9 cellular contexts compared by ENCODE assay signal in the genomic region with DNA sequence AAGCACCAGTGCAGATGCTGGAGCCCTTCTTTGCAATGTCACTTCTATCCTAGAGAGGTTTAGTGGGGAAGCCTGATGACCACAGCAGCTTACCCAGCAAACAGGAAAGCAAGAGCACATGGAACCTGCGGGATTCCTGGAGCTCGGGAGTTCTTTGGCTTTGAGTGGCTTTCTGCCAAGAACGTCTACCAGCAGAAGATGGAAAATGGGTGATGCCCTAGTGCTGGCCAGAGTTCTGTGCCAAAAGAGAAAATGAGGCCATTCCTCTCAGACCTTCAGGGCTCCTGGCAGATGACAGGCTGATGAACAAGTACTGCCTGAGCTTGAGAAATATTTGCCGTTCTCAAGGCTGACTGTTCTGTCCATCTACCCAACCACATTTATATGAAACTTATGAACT.
"Had no signal": no experiment of that assay in that cellular context is flagged by ENCODE, and none has a peak within 500 bp of the region (broad histone marks: within the 10 kb centered on the region; RNA-seq: fewer than 3 reads in every experiment).

No MANE protein-coding gene starts in this region.

- H3K4me3 ChIP-seq: GM23248, HAP-1 had no signal

- H3K4me1 ChIP-seq: HAP-1 had no signal

- DNase-seq: GM23248, GOT3, H7, HFFc6 had no signal

- ATAC-seq: HCT116, HepG2 had no signal

- H3K36me3 ChIP-seq: HAP-1 had no signal

- H3K27ac ChIP-seq: GM23248, HL-60 had no signal

- H3K4me1 Mint-ChIP-seq: IgD-negative memory B cell had no signal

- H3K9me3 ChIP-seq: HAP-1 had no signal

- H3K4me3 Mint-ChIP-seq: HFFc6, IgD-negative memory B cell had no signal

- H3K27ac Mint-ChIP-seq: HFFc6, IgD-negative memory B cell had no signal
